Comparison of ENCODE assay signal across 8 cellular contexts in genomic region chr5:36150676-36151433, GRCh38. TPM values are rescaled to one million over a fixed set of nuclear protein-coding genes. Genes with fewer than 3 reads are reported as not detected.
DNase-seq lines count a peak whose midpoint lies in the region; ATAC-seq, FAIRE-seq and TF ChIP-seq lines count a peak whose summit lies in the region.

No MANE protein-coding gene starts in this region.

- H3K27ac ChIP-seq in right lobe of liver: peak overlapping the region; percentile 71 to 78 (median 72)

- ATAC-seq in HG02973 (IDR thresholded peaks at IDR 0.05; ENCODE audit: unreplicated experiment) (peak; percentile 32), right lobe of liver (peak in 3 of 4 donors; percentile 7 to 34 (median 19)), HG02588 (IDR thresholded peaks at IDR 0.05; ENCODE audit: unreplicated experiment) (no peak)

- DNase-seq in GM12891 (ENCODE audit: insufficient read length, low spot score) (peak; percentile 12), NCI-H2107 (lab: John Stamatoyannopoulos, UW) (peak; percentile 30), dedifferentiated amniotic fluid mesenchymal stem cell (ENCODE audit: extremely low spot score) (peak; percentile 34), right lobe of liver (peak in 2 of 3 donors; percentile 49 to 68)
- DNase-seq in activated CD4-positive, CD25-positive, alpha-beta regulatory T cell (lab: John Stamatoyannopoulos, UW): peak; percentile 4 to 10 (median 6)
- peak; percentile 3 for DNase-seq in stimulated activated CD8-positive, alpha-beta memory T cell treated with anti-CD3 and anti-CD28 coated beads, Interleukin-12 subunit alpha, Interleukin-12 subunit beta, amount 100 ng/mL, for 4 hours (ENCODE audit: low read depth)

- no peak for TF ChIP-seq CTCF in right lobe of liver (IDR thresholded peaks at IDR 0.05)

- H3K9me3 ChIP-seq in right lobe of liver: no peaks in the 10 kb centered on the region

- H3K4me3 ChIP-seq in right lobe of liver: peak overlapping the region; percentile 89 to 96 (median 91)

- H3K4me1 ChIP-seq in right lobe of liver: peaks cover 0 to 23% (median 8%) of the 10 kb centered on the region in 4 donors

- 4% methylated on average over 22 of the region's 23 CpGs for WGBS in right lobe of liver (ENCODE audit: insufficient coverage, low coverage, low lambda C conversion rate, missing lambda C conversion rate)

- H3K36me3 ChIP-seq in right lobe of liver: peaks cover 0 to 3% (median 0%) of the 10 kb centered on the region in 4 donors

- FAIRE-seq in GM12891 (lab: Jason Lieb, UNC): peak; percentile 80

- intact Hi-C loops in right lobe of liver (cut with DNase I): no loop called here

- no peaks in the 10 kb centered on the region for H3K27me3 ChIP-seq in right lobe of liver

- peak; percentile 63; the same call in 1 of the 2 replicates for TF ChIP-seq POLR2A in GM12891 (IDR thresholded peaks at IDR 0.05; ENCODE audit: low read depth, low read length)
- no peak for TF ChIP-seq POLR2A in right lobe of liver (IDR thresholded peaks at IDR 0.05)

TF ChIP-seq in GM12891, 5 proteins besides CTCF, POLR2A, EP300 and RAD21:
- no peak for TF ChIP-seq PAX5 (IDR thresholded peaks at IDR 0.05; ENCODE audit: insufficient read depth, low read length, severe bottlenecking)
- TF ChIP-seq TAF1 (IDR thresholded peaks at IDR 0.05; ENCODE audit: low read depth, low read length): peak; percentile 61; the same call in 1 of the 2 replicates
- no peak for TF ChIP-seq POU2F2 (IDR thresholded peaks at IDR 0.05; ENCODE audit: low read depth, low read length)
- no peak for TF ChIP-seq SPI1 (IDR thresholded peaks at IDR 0.05; ENCODE audit: low read depth, low read length)
- peak; percentile 78 for TF ChIP-seq POLR2AphosphoS5 (IDR thresholded peaks at IDR 0.05; ENCODE audit: low read depth, low read length)

RNA-seq across cellular contexts. Expression of gene LMBRD2, which starts 0.8 kb away (rescaled TPM):
- 2.1 TPM for polyA plus RNA-seq in GM12891 (2012; ENCODE audit: low read depth, missing spikeins)
- 10 to 100 TPM in 5 of 6 experiments, 1 to 10 TPM in 1; 8.0 to 13.0 (median 10.5) TPM for total RNA-seq in right lobe of liver

RNA-seq across cellular contexts. Expression of gene SKP2, which starts 1.1 kb away (rescaled TPM):
- polyA plus RNA-seq in GM12891 (2012; ENCODE audit: low read depth, missing spikeins): 11.9 TPM
- 10 to 100 TPM; 11.8 to 25.0 (median 17.3) TPM for total RNA-seq in right lobe of liver

Comparison
In these comparisons a context has a peak if more than half of its experiments do, and no peak if none do; other contexts are left out.
1. DNase-seq: peak in every context shown above with its lines; median percentile 58 in right lobe of liver; 34 in dedifferentiated amniotic fluid mesenchymal stem cell; 30 in NCI-H2107; 12 in GM12891; 6 in activated CD4-positive, CD25-positive, alpha-beta regulatory T cell; 3 in stimulated activated CD8-positive, alpha-beta memory T cell treated with anti-CD3 and anti-CD28 coated beads, Interleukin-12 subunit alpha, Interleukin-12 subunit beta, amount 100 ng/mL, for 4 hours.